29 cellular contexts compared by ENCODE assay signal in the genomic region with DNA sequence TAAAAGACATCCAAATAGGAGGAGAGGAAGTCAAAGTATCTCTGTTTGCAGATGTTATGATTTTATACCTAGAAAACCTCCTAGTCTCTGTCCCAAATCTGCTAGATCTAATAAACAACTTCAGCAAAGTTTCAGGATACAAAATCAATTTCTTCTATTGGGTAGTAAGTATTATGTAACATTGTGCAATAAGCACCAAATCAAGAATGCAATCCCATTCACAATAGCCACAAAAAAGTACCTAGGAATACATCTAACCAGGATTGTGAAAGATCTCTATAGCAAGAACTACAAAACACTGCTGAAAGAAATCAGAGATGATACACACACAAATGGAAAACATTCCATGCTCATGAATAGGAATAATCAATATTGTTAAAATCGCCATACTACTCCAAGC.
"Had no signal": no experiment of that assay in that cellular context is flagged by ENCODE, and none has a peak within 500 bp of the region (broad histone marks: within the 10 kb centered on the region; RNA-seq: fewer than 3 reads in every experiment).

No MANE protein-coding gene starts in this region.

- H3K27ac Mint-ChIP-seq: activated naive CD8-positive, alpha-beta T cell treated with anti-CD3 and anti-CD28 coated beads, Interleukin-2, amount 10 ng/mL, durations not matched to agents 7 days and 5 days; effector memory CD8-positive, alpha-beta T cell; natural killer cell treated with Interleukin-12 subunit alpha and Interleukin-12 subunit beta and Interleukin-15 and Interleukin-18, amount 100 ng/mL, for 72 hours had no signal

- H3K4me3 ChIP-seq: heart right ventricle, lung, skin epidermis, testis, transverse colon had no signal

- DNase-seq: activated CD4-positive, alpha-beta T cell treated with anti-CD3 and anti-CD28 coated beads for 4 hours; activated CD4-positive, alpha-beta T cell treated with anti-CD3 and anti-CD28 coated beads, Interleukin-2, amount 50 U/mL, for 4 hours; activated effector memory CD4-positive, alpha-beta T cell treated with Interleukin-2 at 50 U/mL for 16 hours; activated naive CD4-positive, alpha-beta T cell treated with Interleukin-2 at 50 U/mL for 16 hours; activated naive CD8-positive, alpha-beta T cell treated with anti-CD3 and anti-CD28 coated beads, Interleukin-2, amount 10 ng/mL, durations not matched to agents 7 days and 5 days; brain microvascular endothelial cell; cortex of kidney; effector memory CD8-positive, alpha-beta T cell; erythroblast; foreskin keratinocyte; heart right ventricle; kidney glomerular epithelial cell; mesendoderm; posterior cingulate gyrus; right cardiac atrium; stimulated activated CD4-positive, alpha-beta T cell treated with anti-CD3 and anti-CD28 coated beads, Interleukin-12 subunit alpha, Interleukin-12 subunit beta, amount 100 ng/mL, for 4 hours; stimulated activated CD4-positive, alpha-beta T cell treated with anti-CD3 and anti-CD28 coated beads, Interleukin-4, amount 100 ng/mL, for 1 hour; stimulated activated naive CD8-positive, alpha-beta T cell treated with anti-CD3 and anti-CD28 coated beads, Interleukin-15, Interleukin-2, amounts not matched to agents 100 U/mL and 50 U/mL, for 24 hours; T-helper 9 cell; testis; transverse colon had no signal

- ATAC-seq: effector memory CD8-positive, alpha-beta T cell; foreskin keratinocyte; heart right ventricle; left lobe of liver; natural killer cell treated with Interleukin-12 subunit alpha and Interleukin-12 subunit beta and Interleukin-15 and Interleukin-18, amount 100 ng/mL, for 72 hours; right cardiac atrium; stimulated activated naive CD8-positive, alpha-beta T cell treated with anti-CD3 and anti-CD28 coated beads, Interleukin-15, Interleukin-2, amounts not matched to agents 100 U/mL and 50 U/mL, for 24 hours had no signal

- H3K27me3 Mint-ChIP-seq: activated naive CD8-positive, alpha-beta T cell treated with anti-CD3 and anti-CD28 coated beads, Interleukin-2, amount 10 ng/mL, durations not matched to agents 7 days and 5 days; effector memory CD8-positive, alpha-beta T cell; natural killer cell treated with Interleukin-12 subunit alpha and Interleukin-12 subunit beta and Interleukin-15 and Interleukin-18, amount 100 ng/mL, for 72 hours had no signal

- H3K27ac ChIP-seq: brain microvascular endothelial cell, foreskin keratinocyte, heart right ventricle, skin epidermis, testis, transverse colon, VCaP had no signal

- H3K4me3 Mint-ChIP-seq: activated naive CD8-positive, alpha-beta T cell treated with anti-CD3 and anti-CD28 coated beads, Interleukin-2, amount 10 ng/mL, durations not matched to agents 7 days and 5 days; natural killer cell treated with Interleukin-12 subunit alpha and Interleukin-12 subunit beta and Interleukin-15 and Interleukin-18, amount 100 ng/mL, for 72 hours had no signal

- H3K9me3 Mint-ChIP-seq: effector memory CD8-positive, alpha-beta T cell; natural killer cell treated with Interleukin-12 subunit alpha and Interleukin-12 subunit beta and Interleukin-15 and Interleukin-18, amount 100 ng/mL, for 72 hours had no signal

- FAIRE-seq: astrocyte, TTC549, urothelium cell line had no signal

- H3K27me3 ChIP-seq: brain microvascular endothelial cell, foreskin keratinocyte, heart right ventricle, testis, transverse colon had no signal

- H3K36me3 ChIP-seq: brain microvascular endothelial cell, transverse colon had no signal

- H3K4me1 ChIP-seq: foreskin keratinocyte, heart right ventricle, testis, transverse colon had no signal

- H3K9me3 ChIP-seq: testis, transverse colon had no signal
